Comparison of ENCODE assay signal across 21 cellular contexts in the genomic region with DNA sequence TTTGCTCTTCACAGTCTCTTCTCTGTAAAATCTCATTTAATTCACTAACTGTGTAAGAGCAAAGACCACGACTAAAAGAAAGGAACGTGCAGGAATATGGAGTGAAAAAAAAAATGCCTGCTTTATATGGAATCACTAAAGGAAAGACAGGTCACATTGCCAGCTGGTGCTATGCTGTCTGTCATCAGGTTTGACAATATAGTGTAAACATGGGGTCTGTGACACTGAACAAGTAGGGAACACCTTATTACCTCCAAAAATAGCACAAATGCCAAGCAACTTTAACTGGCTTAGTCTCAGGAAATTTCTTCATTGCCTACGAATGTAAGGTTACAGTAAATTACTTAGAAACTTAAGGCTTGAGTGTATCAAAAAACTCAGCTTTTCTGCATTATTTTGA.
"Had no signal": no experiment of that assay in that cellular context is flagged by ENCODE, and none has a peak within 500 bp of the region (broad histone marks: within the 10 kb centered on the region; RNA-seq: fewer than 3 reads in every experiment).

No MANE protein-coding gene starts in this region.

- DNase-seq: nephron progenitor cell; occipital lobe; ovary; posterior cingulate gyrus; psoas muscle; right cardiac atrium; right lobe of liver; sigmoid colon; small intestine; stimulated activated CD4-positive, alpha-beta T cell treated with anti-CD3 and anti-CD28 coated beads, Interleukin-15, amount 100 ng/mL, for 24 hours; stimulated activated CD4-positive, alpha-beta T cell treated with anti-CD3 and anti-CD28 coated beads, Interleukin-2, amount 100 ng/mL, for 24 hours; stimulated activated CD4-positive, alpha-beta T cell treated with anti-CD3 and anti-CD28 coated beads, Interleukin-2, amount 100 ng/mL, for 48 hours; stimulated activated CD4-positive, alpha-beta T cell treated with anti-CD3 and anti-CD28 coated beads, Interleukin-4, amount 100 ng/mL, for 24 hours; stimulated activated naive B cell treated with anti-CD40 and anti-IgM and Interleukin-4, amounts not matched to agents 10 μg/mL and 1 μg/mL and 100 μg/mL, for 72 hours; stimulated activated naive CD4-positive, alpha-beta T cell treated with Interleukin-2 at 50 U/mL for 16 hours; stomach; thyroid gland; trophoblast cell; upper lobe of left lung had no signal

- ATAC-seq: natural killer cell treated with Interleukin-12 subunit alpha and Interleukin-12 subunit beta and Interleukin-15 and Interleukin-18, amount 100 ng/mL, for 72 hours; psoas muscle; right cardiac atrium; right lobe of liver; stimulated activated effector memory CD8-positive, alpha-beta T cell treated with anti-CD3 and anti-CD28 coated beads, Interleukin-12 subunit alpha, Interleukin-12 subunit beta, amount 100 ng/mL, for 72 hours; stimulated activated naive B cell treated with anti-CD40 and anti-IgM and Interleukin-4, amounts not matched to agents 10 μg/mL and 1 μg/mL and 100 μg/mL, for 72 hours had no signal
